In genomic region chr9:105126233-105126632, GRCh38 we compare ENCODE assay signal across 20 cellular contexts.
DNase-seq lines count a peak whose midpoint lies in the region; ATAC-seq and TF ChIP-seq lines count a peak whose summit lies in the region.
"Had no signal": no experiment of that assay in that cellular context is flagged by ENCODE, and none has a peak within 500 bp of the region (broad histone marks: within the 10 kb centered on the region; RNA-seq: fewer than 3 reads in every experiment).

No MANE protein-coding gene starts in this region.

- no peak overlapping the region for H3K4me3 Mint-ChIP-seq in activated CD8-positive, alpha-beta memory T cell treated with anti-CD3 and anti-CD28 coated beads, Interleukin-2, amount 10 ng/mL, durations not matched to agents 7 days and 5 days
- H3K4me3 Mint-ChIP-seq in WTC11: no peak overlapping the region
- H3K4me3 Mint-ChIP-seq in immature natural killer cell: peak overlapping the region in 3 of 5 donors; percentile 30 to 56 (median 46)

- peaks cover 30% of the 10 kb centered on the region for H3K27me3 Mint-ChIP-seq in activated CD8-positive, alpha-beta memory T cell treated with anti-CD3 and anti-CD28 coated beads, Interleukin-2, amount 10 ng/mL, durations not matched to agents 7 days and 5 days
- peaks cover 4% of the 10 kb centered on the region for H3K27me3 Mint-ChIP-seq in WTC11 (ENCODE audit: low read depth)
- H3K27me3 Mint-ChIP-seq in immature natural killer cell (ENCODE audit: low read depth in 3 of 3): peaks cover 3 to 10% (median 8%) of the 10 kb centered on the region in 3 donors

- POLR2A ChIA-PET in WTC11 (lab: Charles Lee): interaction anchor here (0.7 kb wide), 1 partner anchor 157 kb away, joined by 3 read pairs; no protein-coding TSS in a partner anchor

- no peak for TF ChIP-seq CTCF in WTC11 (IDR thresholded peaks at IDR 0.05)

- H3K36me3 Mint-ChIP-seq in activated CD8-positive, alpha-beta memory T cell treated with anti-CD3 and anti-CD28 coated beads, Interleukin-2, amount 10 ng/mL, durations not matched to agents 7 days and 5 days: no peaks in the 10 kb centered on the region
- peaks cover 4% of the 10 kb centered on the region for H3K36me3 Mint-ChIP-seq in WTC11
- H3K36me3 Mint-ChIP-seq in immature natural killer cell: no peaks in the 10 kb centered on the region
- H3K36me3 Mint-ChIP-seq: CD4-positive, CD25-positive, alpha-beta regulatory T cell had no signal

- peak; percentile 26 for DNase-seq in activated CD8-positive, alpha-beta memory T cell treated with anti-CD3 and anti-CD28 coated beads for 24 hours
- no peak for DNase-seq in activated CD8-positive, alpha-beta memory T cell treated with anti-CD3 and anti-CD28 coated beads, Interleukin-2, amount 10 ng/mL, durations not matched to agents 7 days and 5 days
- DNase-seq in WTC11 (ENCODE audit: low spot score) (no peak), immature natural killer cell (no peak), NCI-H187 treated with DMSO at 0.1 percent for 48 hours (lab: John Stamatoyannopoulos, UW) (no peak), foreskin melanocyte (no peak), NCI-H1436 treated with DMSO at 0.1 percent for 48 hours (lab: John Stamatoyannopoulos, UW) (no peak)
- no peak for DNase-seq in stimulated activated CD4-positive, alpha-beta T cell treated with anti-CD3 and anti-CD28 coated beads, Interleukin-12 subunit alpha, Interleukin-12 subunit beta, amount 100 ng/mL, for 4 hours
- DNase-seq: activated CD4-positive, alpha-beta T cell treated with anti-CD3 and anti-CD28 coated beads, Interleukin-2, amount 50 U/mL, for 1 hour; activated naive CD4-positive, alpha-beta T cell; activated T-cell treated with anti-CD3 and anti-CD28 coated beads for 4 hours; aorta; CD4-positive, CD25-positive, alpha-beta regulatory T cell; DMS79 treated with DMSO at 0.1 percent for 48 hours; hippocampal formation; islet precursor cell; KG1; NCI-H1105; NCI-H526; stimulated activated CD4-positive, alpha-beta T cell treated with anti-CD3 and anti-CD28 coated beads, Interleukin-4, amount 100 ng/mL, for 1 hour had no signal

- H3K9me3 Mint-ChIP-seq in activated CD8-positive, alpha-beta memory T cell treated with anti-CD3 and anti-CD28 coated beads, Interleukin-2, amount 10 ng/mL, durations not matched to agents 7 days and 5 days (ENCODE audit: low read depth): no peaks in the 10 kb centered on the region
- H3K9me3 Mint-ChIP-seq in WTC11: peaks cover 12% of the 10 kb centered on the region
- H3K9me3 Mint-ChIP-seq in immature natural killer cell: no peaks in the 10 kb centered on the region
- H3K9me3 Mint-ChIP-seq: CD4-positive, CD25-positive, alpha-beta regulatory T cell had no signal

- no peak overlapping the region for H3K27ac Mint-ChIP-seq in activated CD8-positive, alpha-beta memory T cell treated with anti-CD3 and anti-CD28 coated beads, Interleukin-2, amount 10 ng/mL, durations not matched to agents 7 days and 5 days
- H3K27ac Mint-ChIP-seq in WTC11 (no peak overlapping the region), immature natural killer cell (peak overlapping the region in 1 of 6 donors; percentile 17)

- peaks cover 30% of the 10 kb centered on the region for H3K4me1 Mint-ChIP-seq in activated CD8-positive, alpha-beta memory T cell treated with anti-CD3 and anti-CD28 coated beads, Interleukin-2, amount 10 ng/mL, durations not matched to agents 7 days and 5 days
- peaks cover 9% of the 10 kb centered on the region for H3K4me1 Mint-ChIP-seq in WTC11
- H3K4me1 Mint-ChIP-seq in immature natural killer cell: peaks cover 25 to 36% of the 10 kb centered on the region in 2 donors

- CTCF ChIA-PET in activated CD8-positive, alpha-beta memory T cell treated with anti-CD3 and anti-CD28 coated beads, Interleukin-2, amount 10 ng/mL, durations not matched to agents 7 days and 5 days (lab: Charles Lee): no interaction called here
- CTCF ChIA-PET in WTC11 (lab: Charles Lee): interaction anchor here (0.6 kb wide), 2 partner anchors 13 to 37 kb away, joined by 3 read pairs; no protein-coding TSS in a partner anchor

- ATAC-seq in activated CD8-positive, alpha-beta memory T cell treated with anti-CD3 and anti-CD28 coated beads, Interleukin-2, amount 10 ng/mL, durations not matched to agents 7 days and 5 days: no peak
- ATAC-seq in WTC11: peak; percentile 28; the same call in 1 of the 2 replicates

TF ChIP-seq in WTC11, 78 proteins besides CTCF, POLR2A, EP300 and RAD21 (continues in another document):
- TF ChIP-seq ARID4B (CRISPR knock-in tag; IDR thresholded peaks at IDR 0.05; ENCODE audit: borderline replicate concordance) (no peak), SMAD4 (CRISPR knock-in tag; IDR thresholded peaks at IDR 0.05) (no peak), SP1 (CRISPR knock-in tag; conservative IDR thresholded peaks at IDR 0.05) (no peak), GABPB1 (CRISPR knock-in tag; IDR thresholded peaks at IDR 0.05) (no peak), ZBTB21 (CRISPR knock-in tag; IDR thresholded peaks at IDR 0.05; ENCODE audit: borderline replicate concordance) (no peak), ATF1 (CRISPR knock-in tag; IDR thresholded peaks at IDR 0.05) (no peak), NFYB (CRISPR knock-in tag; conservative IDR thresholded peaks at IDR 0.05; ENCODE audit: low read depth) (no peak), IRF2 (CRISPR knock-in tag; IDR thresholded peaks at IDR 0.05; ENCODE audit: borderline replicate concordance, low read depth) (no peak), PRDM15 (CRISPR knock-in tag; IDR thresholded peaks at IDR 0.05) (no peak), ZNF121 (CRISPR knock-in tag; IDR thresholded peaks at IDR 0.05) (no peak), RORB (CRISPR knock-in tag; IDR thresholded peaks at IDR 0.05) (no peak), JAZF1 (CRISPR knock-in tag; IDR thresholded peaks at IDR 0.05) (no peak)
- TF ChIP-seq, protein P1, sequence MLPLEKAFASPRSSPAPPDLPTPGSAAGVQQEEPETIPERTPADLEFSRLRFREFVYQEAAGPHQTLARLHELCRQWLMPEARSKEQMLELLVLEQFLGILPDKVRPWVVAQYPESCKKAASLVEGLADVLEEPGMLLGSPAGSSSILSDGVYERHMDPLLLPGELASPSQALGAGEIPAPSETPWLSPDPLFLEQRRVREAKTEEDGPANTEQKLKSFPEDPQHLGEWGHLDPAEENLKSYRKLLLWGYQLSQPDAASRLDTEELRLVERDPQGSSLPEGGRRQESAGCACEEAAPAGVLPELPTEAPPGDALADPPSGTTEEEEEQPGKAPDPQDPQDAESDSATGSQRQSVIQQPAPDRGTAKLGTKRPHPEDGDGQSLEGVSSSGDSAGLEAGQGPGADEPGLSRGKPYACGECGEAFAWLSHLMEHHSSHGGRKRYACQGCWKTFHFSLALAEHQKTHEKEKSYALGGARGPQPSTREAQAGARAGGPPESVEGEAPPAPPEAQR (CRISPR knock-in tag; IDR thresholded peaks at IDR 0.05): no peak

Comparison
In these comparisons a context has a peak if more than half of its experiments do, and no peak if none do; other contexts are left out.
1. H3K4me3 Mint-ChIP-seq: peak in immature natural killer cell (3 of 5); none in activated CD8-positive, alpha-beta memory T cell treated with anti-CD3 and anti-CD28 coated beads, Interleukin-2, amount 10 ng/mL, durations not matched to agents 7 days and 5 days (single experiment) and WTC11 (single experiment).